13 cellular contexts compared by ENCODE assay signal in the genomic region with DNA sequence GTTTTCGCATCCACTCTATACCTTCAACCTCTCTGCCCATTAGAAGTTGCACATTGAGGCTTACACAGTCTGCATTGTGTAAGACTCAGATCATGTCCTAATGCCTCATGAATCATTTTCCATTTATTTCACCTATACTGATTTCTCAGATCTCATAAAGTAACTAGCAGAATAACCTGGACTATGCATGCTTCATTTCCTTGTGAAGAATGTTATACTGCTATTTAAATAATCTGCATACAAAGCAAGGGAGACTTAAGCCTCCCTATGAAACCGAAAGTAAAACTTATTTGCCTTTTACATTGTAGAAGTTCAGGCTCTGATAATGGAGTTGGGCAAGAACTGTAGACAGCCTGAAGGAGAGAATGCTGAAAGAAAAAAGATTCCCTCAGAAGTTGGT.
A peak's percentile ranks its signal among the peaks of the same experiment; 100 is the strongest.
DNase-seq lines count a peak whose midpoint lies in the region; ATAC-seq, FAIRE-seq and TF ChIP-seq lines count a peak whose summit lies in the region.
"Had no signal": no experiment of that assay in that cellular context is flagged by ENCODE, and none has a peak within 500 bp of the region (broad histone marks: within the 10 kb centered on the region; RNA-seq: fewer than 3 reads in every experiment).

No MANE protein-coding gene starts in this region.

- no peaks in the 10 kb centered on the region for H3K79me2 ChIP-seq in keratinocyte (ENCODE audit: control insufficient read depth, insufficient read depth, low read length)

- no peaks in the 10 kb centered on the region for H3K9me3 Mint-ChIP-seq in activated T-cell treated with anti-CD3 and anti-CD28 coated beads, Interleukin-2, amount 50 U/mL, for 4 hours
- H3K9me3 Mint-ChIP-seq: activated naive CD8-positive, alpha-beta T cell treated with anti-CD3 and anti-CD28 coated beads, Interleukin-2, amount 10 ng/mL, durations not matched to agents 7 days and 5 days; endodermal cell had no signal

- no peaks in the 10 kb centered on the region for H3K36me3 Mint-ChIP-seq in activated T-cell treated with anti-CD3 and anti-CD28 coated beads, Interleukin-2, amount 50 U/mL, for 4 hours (ENCODE audit: insufficient read depth)
- no peaks in the 10 kb centered on the region for H3K36me3 Mint-ChIP-seq in T-helper 17 cell (ENCODE audit: low read depth)
- H3K36me3 Mint-ChIP-seq: activated naive CD8-positive, alpha-beta T cell treated with anti-CD3 and anti-CD28 coated beads, Interleukin-2, amount 10 ng/mL, durations not matched to agents 7 days and 5 days; immature natural killer cell had no signal

- H3K27ac Mint-ChIP-seq in T-helper 17 cell: no peak overlapping the region
- H3K27ac Mint-ChIP-seq: activated naive CD8-positive, alpha-beta T cell treated with anti-CD3 and anti-CD28 coated beads, Interleukin-2, amount 10 ng/mL, durations not matched to agents 7 days and 5 days; endodermal cell had no signal

- DNase-seq in activated T-cell treated with anti-CD3 and anti-CD28 coated beads, Interleukin-2, amount 50 U/mL, for 4 hours: no peak
- no peak for DNase-seq in activated T-cell treated with anti-CD3 and anti-CD28 coated beads, Interleukin-2, amount 50 U/mL, for 48 hours
- DNase-seq in T-helper 17 cell (no peak), keratinocyte (ENCODE audit: low read depth, low spot score) (no peak), suprapubic skin (ENCODE audit: low spot score in 2 of 2) (no peak), D341Med (ENCODE audit: low spot score) (no peak), retina (no peak)
- DNase-seq: activated naive CD8-positive, alpha-beta T cell treated with anti-CD3 and anti-CD28 coated beads, Interleukin-2, amount 10 ng/mL, durations not matched to agents 7 days and 5 days; endodermal cell; posterior cingulate gyrus had no signal

- H3K9ac ChIP-seq in keratinocyte (ENCODE audit: control insufficient read depth, extremely low read depth, insufficient read depth, low read length): no peak overlapping the region

- no peaks in the 10 kb centered on the region for H3K36me3 ChIP-seq in keratinocyte (ENCODE audit: control insufficient read depth in 2 of 2, extremely low read depth in 1 of 2, insufficient read depth in 2 of 2, low read length in 2 of 2)
- H3K36me3 ChIP-seq in suprapubic skin: no peaks in the 10 kb centered on the region

- H3K27ac ChIP-seq in keratinocyte (ENCODE audit: control insufficient read depth, insufficient read depth, low read length): no peak overlapping the region
- no peak overlapping the region for H3K27ac ChIP-seq in suprapubic skin

- H3K4me2 ChIP-seq in keratinocyte (ENCODE audit: control insufficient read depth, extremely low read depth, insufficient read depth, low read depth, low read length): peak overlapping the region; percentile 19

- peak overlapping the region; percentile 56 for H3K4me3 Mint-ChIP-seq in activated T-cell treated with anti-CD3 and anti-CD28 coated beads, Interleukin-2, amount 50 U/mL, for 4 hours
- peak overlapping the region; percentile 39 for H3K4me3 Mint-ChIP-seq in T-helper 17 cell
- H3K4me3 Mint-ChIP-seq: activated naive CD8-positive, alpha-beta T cell treated with anti-CD3 and anti-CD28 coated beads, Interleukin-2, amount 10 ng/mL, durations not matched to agents 7 days and 5 days; endodermal cell had no signal

- TF ChIP-seq CTCF in keratinocyte (optimal IDR thresholded peaks at IDR 0.05 in 1 of 3, IDR thresholded peaks at IDR 0.05 in 1 of 3, conservative IDR thresholded peaks at IDR 0.05 in 1 of 3; ENCODE audit: extremely low read depth in 1 of 3, insufficient read depth in 2 of 3, low read length in 3 of 3) (no peak), suprapubic skin (IDR thresholded peaks at IDR 0.05) (no peak)

- peak overlapping the region; percentile 5 for H2AFZ ChIP-seq in keratinocyte (ENCODE audit: control insufficient read depth, low read length)

- H3K9me3 ChIP-seq in T-helper 17 cell (ENCODE audit: control insufficient read depth, low read length, poor library complexity, severe bottlenecking): no peaks in the 10 kb centered on the region
- no peaks in the 10 kb centered on the region for H3K9me3 ChIP-seq in keratinocyte (ENCODE audit: control insufficient read depth, low read depth, low read length)
- H3K9me3 ChIP-seq in suprapubic skin: no peaks in the 10 kb centered on the region

- H3K9me1 ChIP-seq in keratinocyte (ENCODE audit: control insufficient read depth, extremely low read depth, insufficient read depth, low read length): no peaks in the 10 kb centered on the region

- TF ChIP-seq POLR2A in suprapubic skin (IDR thresholded peaks at IDR 0.05): no peak

- no peaks in the 10 kb centered on the region for H3K27me3 ChIP-seq in keratinocyte (ENCODE audit: control insufficient read depth, extremely low read depth, insufficient read depth, low read length)
- H3K27me3 ChIP-seq in suprapubic skin: no peaks in the 10 kb centered on the region

- ATAC-seq in activated T-cell treated with anti-CD3 and anti-CD28 coated beads, Interleukin-2, amount 50 U/mL, for 4 hours: no peak
- ATAC-seq in T-helper 17 cell (peak; percentile 27), GM21423 (IDR thresholded peaks at IDR 0.05; ENCODE audit: unreplicated experiment) (no peak)

- H3K4me3 ChIP-seq in keratinocyte (ENCODE audit: control insufficient read depth in 2 of 3, extremely low read depth in 1 of 3, insufficient read depth in 2 of 3, low read depth in 1 of 3, low read length in 3 of 3) (peak overlapping the region in 1 of 3 experiments; percentile 1), suprapubic skin (peak overlapping the region; percentile 18)

- H3K4me1 ChIP-seq in keratinocyte (ENCODE audit: control insufficient read depth, extremely low read depth, insufficient read depth, low read length) (no peaks in the 10 kb centered on the region), suprapubic skin (peaks cover 13% of the 10 kb centered on the region)

- WGBS in suprapubic skin: 44% methylated on average over 2 of the region's 2 CpGs

- peak; percentile 17 for FAIRE-seq in keratinocyte (lab: Jason Lieb, UNC)
- FAIRE-seq: TTC549 had no signal

- peaks cover 17% of the 10 kb centered on the region for H3K4me1 Mint-ChIP-seq in activated T-cell treated with anti-CD3 and anti-CD28 coated beads, Interleukin-2, amount 50 U/mL, for 4 hours (ENCODE audit: low read depth)
- peaks cover 6% of the 10 kb centered on the region for H3K4me1 Mint-ChIP-seq in T-helper 17 cell
- H3K4me1 Mint-ChIP-seq: activated naive CD8-positive, alpha-beta T cell treated with anti-CD3 and anti-CD28 coated beads, Interleukin-2, amount 10 ng/mL, durations not matched to agents 7 days and 5 days; immature natural killer cell had no signal

- H4K20me1 ChIP-seq in keratinocyte (ENCODE audit: control insufficient read depth, extremely low read depth, insufficient read depth, low read length): no peaks in the 10 kb centered on the region

- H3K27me3 Mint-ChIP-seq in activated T-cell treated with anti-CD3 and anti-CD28 coated beads, Interleukin-2, amount 50 U/mL, for 4 hours (ENCODE audit: low read depth): no peaks in the 10 kb centered on the region
- H3K27me3 Mint-ChIP-seq in T-helper 17 cell: no peaks in the 10 kb centered on the region
- H3K27me3 Mint-ChIP-seq: activated naive CD8-positive, alpha-beta T cell treated with anti-CD3 and anti-CD28 coated beads, Interleukin-2, amount 10 ng/mL, durations not matched to agents 7 days and 5 days had no signal

- dilution Hi-C loops in keratinocyte (cut with MboI; ENCODE audit: extremely low pct_ligation_motif_present, low sequenced_read_pairs): no loop called here

- TF ChIP-seq EP300 in suprapubic skin (IDR thresholded peaks at IDR 0.05): no peak
